Comparison of ENCODE assay signal across 1 cellular context in genomic region chr18:3042337-3042736, GRCh38.
TF ChIP-seq lines count a peak whose summit lies in the region.

No MANE protein-coding gene starts in this region.

TF ChIP-seq in A549, 52 proteins besides CTCF, POLR2A, EP300 and RAD21 (continued from another document):
- TF ChIP-seq, protein P1, sequence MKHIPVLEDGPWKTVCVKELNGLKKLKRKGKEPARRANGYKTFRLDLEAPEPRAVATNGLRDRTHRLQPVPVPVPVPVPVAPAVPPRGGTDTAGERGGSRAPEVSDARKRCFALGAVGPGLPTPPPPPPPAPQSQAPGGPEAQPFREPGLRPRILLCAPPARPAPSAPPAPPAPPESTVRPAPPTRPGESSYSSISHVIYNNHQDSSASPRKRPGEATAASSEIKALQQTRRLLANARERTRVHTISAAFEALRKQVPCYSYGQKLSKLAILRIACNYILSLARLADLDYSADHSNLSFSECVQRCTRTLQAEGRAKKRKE (CRISPR knock-in tag; IDR thresholded peaks at IDR 0.05; ENCODE audit: low read depth): no peak
- TF ChIP-seq, protein P2, sequence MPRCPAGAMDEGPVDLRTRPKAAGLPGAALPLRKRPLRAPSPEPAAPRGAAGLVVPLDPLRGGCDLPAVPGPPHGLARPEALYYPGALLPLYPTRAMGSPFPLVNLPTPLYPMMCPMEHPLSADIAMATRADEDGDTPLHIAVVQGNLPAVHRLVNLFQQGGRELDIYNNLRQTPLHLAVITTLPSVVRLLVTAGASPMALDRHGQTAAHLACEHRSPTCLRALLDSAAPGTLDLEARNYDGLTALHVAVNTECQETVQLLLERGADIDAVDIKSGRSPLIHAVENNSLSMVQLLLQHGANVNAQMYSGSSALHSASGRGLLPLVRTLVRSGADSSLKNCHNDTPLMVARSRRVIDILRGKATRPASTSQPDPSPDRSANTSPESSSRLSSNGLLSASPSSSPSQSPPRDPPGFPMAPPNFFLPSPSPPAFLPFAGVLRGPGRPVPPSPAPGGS (IDR thresholded peaks at IDR 0.05): no peak
- TF ChIP-seq RNF2 (IDR thresholded peaks at IDR 0.05; ENCODE audit: borderline replicate concordance, low read depth): no peak
- no peak for TF ChIP-seq TFCP2L1 (CRISPR knock-in tag; IDR thresholded peaks at IDR 0.05)
- no peak for TF ChIP-seq SREBF2 (IDR thresholded peaks at IDR 0.05)
- TF ChIP-seq CHD2 (IDR thresholded peaks at IDR 0.05; ENCODE audit: low read length, partially characterized antibody): no peak
- TF ChIP-seq KDM1A (IDR thresholded peaks at IDR 0.05; ENCODE audit: low read depth): no peak
